Comparison of ENCODE assay signal across 8 cellular contexts in genomic region chr19:16584825-16585801, GRCh38. TPM values are rescaled to one million over a fixed set of nuclear protein-coding genes. Genes with fewer than 3 reads are reported as not detected.
DNase-seq lines count a peak whose midpoint lies in the region; ATAC-seq and TF ChIP-seq lines count a peak whose summit lies in the region.

No MANE protein-coding gene starts in this region.

- peaks cover 52 to 94% (median 75%) of the 10 kb centered on the region in 4 donors for H3K4me1 Mint-ChIP-seq in CD4-positive, alpha-beta memory T cell
- H3K4me1 Mint-ChIP-seq in nephron progenitor cell = peaks cover 95% of the 10 kb centered on the region

- H3K4me3 ChIP-seq in CD4-positive, alpha-beta memory T cell (ENCODE audit: low read length in 2 of 2) = peak overlapping the region; percentile 45 to 52
- peak overlapping the region; percentile 89 for H3K4me3 ChIP-seq in MM.1S (ENCODE audit: low read length)
- H3K4me3 ChIP-seq in brain microvascular endothelial cell (ENCODE audit: low read depth, low read length) = no peak overlapping the region

- peaks cover 66% of the 10 kb centered on the region for H3F3A ChIP-seq in MM.1S (ENCODE audit: insufficient read depth, low read length)

- peak in 1 of 5 donors; percentile 16 for DNase-seq in CD4-positive, alpha-beta memory T cell
- DNase-seq in MM.1S (peak; percentile 35), brain microvascular endothelial cell (no peak), nephron progenitor cell (no peak), NCI-H1048 (lab: John Stamatoyannopoulos, UW) (no peak), NCI-H526 treated with DMSO at 0.1 percent for 48 hours (lab: John Stamatoyannopoulos, UW) (no peak), ecto neural progenitor cell (ENCODE audit: low spot score) (no peak)

- H3K36me3 Mint-ChIP-seq in CD4-positive, alpha-beta memory T cell = peaks cover 0 to 2% of the 10 kb centered on the region in 2 donors
- no peaks in the 10 kb centered on the region for H3K36me3 Mint-ChIP-seq in nephron progenitor cell (ENCODE audit: low read depth)

- peaks cover 5% of the 10 kb centered on the region for H3K36me3 ChIP-seq in CD4-positive, alpha-beta memory T cell (ENCODE audit: insufficient read depth, low read length)
- H3K36me3 ChIP-seq in MM.1S (replicated peaks; ENCODE audit: insufficient read depth, low read length) (no peaks in the 10 kb centered on the region), brain microvascular endothelial cell (replicated peaks) (peaks cover 3% of the 10 kb centered on the region)

- H3K27me3 ChIP-seq in CD4-positive, alpha-beta memory T cell (ENCODE audit: insufficient read depth, low read length) = no peaks in the 10 kb centered on the region
- H3K27me3 ChIP-seq in MM.1S (replicated peaks; ENCODE audit: insufficient read depth, low read length) = no peaks in the 10 kb centered on the region
- H3K27me3 ChIP-seq in brain microvascular endothelial cell (replicated peaks) = no peaks in the 10 kb centered on the region

- peak overlapping the region; percentile 70 to 90 (median 81) for H3K4me3 Mint-ChIP-seq in CD4-positive, alpha-beta memory T cell
- peak overlapping the region; percentile 52 for H3K4me3 Mint-ChIP-seq in nephron progenitor cell

- no peaks in the 10 kb centered on the region for H4K20me1 ChIP-seq in MM.1S (ENCODE audit: insufficient read depth, low read length)

- no peaks in the 10 kb centered on the region for H3K9me3 Mint-ChIP-seq in CD4-positive, alpha-beta memory T cell
- no peaks in the 10 kb centered on the region for H3K9me3 Mint-ChIP-seq in nephron progenitor cell

- no peaks in the 10 kb centered on the region for H3K9me2 ChIP-seq in MM.1S (replicated peaks; ENCODE audit: insufficient read depth, low read length)

- no peaks in the 10 kb centered on the region for H3K27me3 Mint-ChIP-seq in CD4-positive, alpha-beta memory T cell
- no peaks in the 10 kb centered on the region for H3K27me3 Mint-ChIP-seq in nephron progenitor cell (ENCODE audit: low read depth, poor library complexity)

- peak overlapping the region; percentile 100 for H3K4me2 ChIP-seq in MM.1S (ENCODE audit: low read depth, low read length)

- TF ChIP-seq CTCF in MM.1S (IDR thresholded peaks at IDR 0.05; ENCODE audit: low read length) (no peak), brain microvascular endothelial cell (IDR thresholded peaks at IDR 0.05; ENCODE audit: low read depth, low read length, missing control alignments) (no peak), nephron progenitor cell (IDR thresholded peaks at IDR 0.05) (no peak)

- in situ Hi-C loops in brain microvascular endothelial cell (cut with HindIII; ENCODE audit: low pct_ligation_motif_present, low sequenced_read_pairs) = no loop called here

- POLR2A ChIA-PET in CD4-positive, alpha-beta memory T cell (lab: Charles Lee; ENCODE audit: partially characterized antibody) = interaction anchor here (1.0 to 11.2 kb wide), 14 partner anchors 8 to 90 kb away, joined by 3 to 109 read pairs (median 5); partner anchors contain the start of genes C19orf44, CALR3, MED26 and SLC35E1

- no peaks in the 10 kb centered on the region for H3K9me3 ChIP-seq in CD4-positive, alpha-beta memory T cell (ENCODE audit: control insufficient read depth in 1 of 2, low read length in 2 of 2)
- H3K9me3 ChIP-seq in MM.1S (replicated peaks; ENCODE audit: insufficient read depth, low read length) = no peaks in the 10 kb centered on the region

- peaks cover 91% of the 10 kb centered on the region for H3K79me2 ChIP-seq in MM.1S (ENCODE audit: low read length)

- H3K27ac Mint-ChIP-seq in CD4-positive, alpha-beta memory T cell = peak overlapping the region; percentile 96 to 99 (median 97)
- H3K27ac Mint-ChIP-seq in nephron progenitor cell = peak overlapping the region; percentile 97

- peaks cover 92% of the 10 kb centered on the region for H3K4me1 ChIP-seq in CD4-positive, alpha-beta memory T cell (ENCODE audit: insufficient read depth, low read length)
- H3K4me1 ChIP-seq in MM.1S (ENCODE audit: low read length) = peaks cover 54% of the 10 kb centered on the region

- H2AFZ ChIP-seq in MM.1S (ENCODE audit: low read length) = no peak overlapping the region

- H3K9ac ChIP-seq in MM.1S (ENCODE audit: low read length) = peak overlapping the region; percentile 100

- ATAC-seq in HG02973 (IDR thresholded peaks at IDR 0.05; ENCODE audit: unreplicated experiment) = no peak

- intact Hi-C loops in CD4-positive, alpha-beta memory T cell (cut with micrococcal nuclease) = loop anchor here (1.0 kb wide), 4 partner anchors 13 to 43 kb away; partner anchors contain the start of genes CHERP, MED26 and SLC35E1

- H3K27ac ChIP-seq in CD4-positive, alpha-beta memory T cell (ENCODE audit: low read depth, low read length) = peak overlapping the region; percentile 58
- H3K27ac ChIP-seq in MM.1S (ENCODE audit: low read length) (peak overlapping the region; percentile 99), brain microvascular endothelial cell (peak overlapping the region; percentile 71)

- CTCF ChIA-PET in CD4-positive, alpha-beta memory T cell (lab: Charles Lee; ENCODE audit: partially characterized antibody) = interaction anchor here (0.9 to 2.1 kb wide), 5 partner anchors 11 to 42 kb away, joined by 3 to 8 read pairs (median 3); partner anchors contain the start of gene CHERP

RNA-seq across cellular contexts. Expression of gene SLC35E1, which starts 12.9 kb away (rescaled TPM):
- 10 to 100 TPM; 38.8 TPM for total RNA-seq in CD4-positive, alpha-beta memory T cell
- 10 to 100 TPM; 15.3 to 31.8 TPM for polyA plus RNA-seq in CD4-positive, alpha-beta memory T cell

RNA-seq across cellular contexts. Expression of gene CHERP, which starts 42.9 kb away (rescaled TPM):
- total RNA-seq in CD4-positive, alpha-beta memory T cell = 10 to 100 TPM; 72.9 to 73.5 TPM
- polyA plus RNA-seq in CD4-positive, alpha-beta memory T cell = 10 to 100 TPM in 1 of 2 donors, 1 to 10 TPM in 1; 5.3 to 24.6 TPM

RNA-seq across cellular contexts. Expression of gene MED26, which starts 42.9 kb away (rescaled TPM):
- 10 to 100 TPM; 17.8 to 18.6 TPM for total RNA-seq in CD4-positive, alpha-beta memory T cell
- 1 to 10 TPM; 3.3 to 4.6 TPM for polyA plus RNA-seq in CD4-positive, alpha-beta memory T cell
